ENCODE assay signal across 23 cellular contexts in genomic region chrX:49233887-49234555, GRCh38. TPM values are rescaled to one million over a fixed set of nuclear protein-coding genes. Genes with fewer than 3 reads are reported as not detected.
"Had no signal": no experiment of that assay in that cellular context is flagged by ENCODE, and none has a peak within 500 bp of the region (broad histone marks: within the 10 kb centered on the region; RNA-seq: fewer than 3 reads in every experiment).

No MANE protein-coding gene starts in this region.

- H3K27ac ChIP-seq: heart right ventricle, left lung, ovary, prostate gland, tibial artery had no signal

- H3K27me3 ChIP-seq: heart right ventricle, left lung, ovary, tibial artery had no signal

- H3K4me1 ChIP-seq: prostate gland had no signal

- H3K9me3 Mint-ChIP-seq: activated naive CD4-positive, alpha-beta T cell treated with anti-CD3 and anti-CD28 coated beads, Interleukin-2, amount 50 U/mL, for 24 hours; activated T-helper 1 cell treated with anti-CD3 and anti-CD28 coated beads, Interleukin-12 subunit alpha, Interleukin-12 subunit beta, Interleukin-2, Interleukin-4 antibody, amounts not matched to agents 30 ng/mL and 10 ng/mL and 1 ng/mL, durations not matched to agents 14 hours and 24 hours and 36 hours; natural killer cell treated with Interleukin-12 subunit alpha and Interleukin-12 subunit beta and Interleukin-15 and Interleukin-18, amount 100 ng/mL, for 72 hours; stimulated activated effector memory CD8-positive, alpha-beta T cell treated with anti-CD3 and anti-CD28 coated beads, Interleukin-12 subunit alpha, Interleukin-12 subunit beta, amount 100 ng/mL, for 72 hours; stimulated activated naive CD8-positive, alpha-beta T cell treated with anti-CD3 and anti-CD28 coated beads, Interleukin-15, amount 100 ng/mL, for 72 hours had no signal

- DNase-seq: activated CD4-positive, alpha-beta T cell treated with anti-CD3 and anti-CD28 coated beads for 1 hour; activated CD4-positive, alpha-beta T cell treated with anti-CD3 and anti-CD28 coated beads, Interleukin-2, amount 50 U/mL, for 1 hour; activated CD8-positive, alpha-beta T cell treated with anti-CD3 and anti-CD28 coated beads, Interleukin-2, amount 10 ng/mL, durations not matched to agents 7 days and 5 days; activated gamma-delta T cell treated with Interleukin-2 at 50 U/mL for 16 hours; anterior cingulate cortex; central memory CD4-positive, alpha-beta T cell; heart right ventricle; left lung; mammary epithelial cell; midbrain; ovary; small intestine; stimulated activated CD4-positive, alpha-beta T cell treated with anti-CD3 and anti-CD28 coated beads, Interleukin-2, amount 100 ng/mL, for 24 hours; stimulated activated naive CD8-positive, alpha-beta T cell treated with anti-CD3 and anti-CD28 coated beads, Interleukin-15, amount 100 ng/mL, for 72 hours; T-helper 1 cell; tibial artery had no signal

- H3K36me3 Mint-ChIP-seq: natural killer cell treated with Interleukin-12 subunit alpha and Interleukin-12 subunit beta and Interleukin-15 and Interleukin-18, amount 100 ng/mL, for 72 hours had no signal

- H3K4me3 ChIP-seq: left lung, ovary, prostate gland, tibial artery had no signal

- H3K9me3 ChIP-seq: left lung, ovary, prostate gland, tibial artery had no signal

- H3K27me3 Mint-ChIP-seq: activated naive CD4-positive, alpha-beta T cell treated with anti-CD3 and anti-CD28 coated beads, Interleukin-2, amount 50 U/mL, for 24 hours; stimulated activated naive CD8-positive, alpha-beta T cell treated with anti-CD3 and anti-CD28 coated beads, Interleukin-15, amount 100 ng/mL, for 72 hours had no signal

- ATAC-seq: activated CD8-positive, alpha-beta T cell treated with anti-CD3 and anti-CD28 coated beads, Interleukin-2, amount 10 ng/mL, durations not matched to agents 7 days and 5 days; heart right ventricle; left lung; natural killer cell treated with Interleukin-12 subunit alpha and Interleukin-12 subunit beta and Interleukin-15 and Interleukin-18, amount 100 ng/mL, for 72 hours; sciatic nerve; stimulated activated effector memory CD8-positive, alpha-beta T cell treated with anti-CD3 and anti-CD28 coated beads, Interleukin-12 subunit alpha, Interleukin-12 subunit beta, amount 100 ng/mL, for 72 hours; stimulated activated naive CD8-positive, alpha-beta T cell treated with anti-CD3 and anti-CD28 coated beads, Interleukin-15, amount 100 ng/mL, for 72 hours had no signal

- H3K27ac Mint-ChIP-seq: activated CD8-positive, alpha-beta T cell treated with anti-CD3 and anti-CD28 coated beads, Interleukin-2, amount 10 ng/mL, durations not matched to agents 7 days and 5 days; activated naive CD4-positive, alpha-beta T cell treated with anti-CD3 and anti-CD28 coated beads, Interleukin-2, amount 50 U/mL, for 24 hours; activated T-helper 1 cell treated with anti-CD3 and anti-CD28 coated beads, Interleukin-12 subunit alpha, Interleukin-12 subunit beta, Interleukin-2, Interleukin-4 antibody, amounts not matched to agents 30 ng/mL and 10 ng/mL and 1 ng/mL, durations not matched to agents 14 hours and 24 hours and 36 hours; stimulated activated effector memory CD8-positive, alpha-beta T cell treated with anti-CD3 and anti-CD28 coated beads, Interleukin-12 subunit alpha, Interleukin-12 subunit beta, amount 100 ng/mL, for 72 hours; stimulated activated naive CD8-positive, alpha-beta T cell treated with anti-CD3 and anti-CD28 coated beads, Interleukin-15, amount 100 ng/mL, for 72 hours had no signal

- H3K4me3 Mint-ChIP-seq: activated naive CD4-positive, alpha-beta T cell treated with anti-CD3 and anti-CD28 coated beads, Interleukin-2, amount 50 U/mL, for 24 hours; natural killer cell treated with Interleukin-12 subunit alpha and Interleukin-12 subunit beta and Interleukin-15 and Interleukin-18, amount 100 ng/mL, for 72 hours had no signal

- H3K36me3 ChIP-seq: heart right ventricle, left lung, ovary, prostate gland, tibial artery had no signal

RNA-seq across cellular contexts. Expression of gene CACNA1F, which starts 0.9 kb away (rescaled TPM):
- polyA plus RNA-seq: keratinocyte, mammary epithelial cell had no signal
